9 cellular contexts compared by ENCODE assay signal in genomic region chr3:20683912-20684311, GRCh38.
DNase-seq lines count a peak whose midpoint lies in the region; ATAC-seq lines count a peak whose summit lies in the region.
"Had no signal": no experiment of that assay in that cellular context is flagged by ENCODE, and none has a peak within 500 bp of the region (broad histone marks: within the 10 kb centered on the region; RNA-seq: fewer than 3 reads in every experiment).

No MANE protein-coding gene starts in this region.

- peak; percentile 76 for ATAC-seq in Right ventricle myocardium inferior
- no peak for ATAC-seq in HG03457 (IDR thresholded peaks at IDR 0.05; ENCODE audit: unreplicated experiment)
- ATAC-seq: naive thymus-derived CD4-positive, alpha-beta T cell had no signal

- DNase-seq in Right ventricle myocardium inferior (ENCODE audit: missing footprints) (no peak), cardiac septum (ENCODE audit: low spot score) (no peak), cerebellum (ENCODE audit: low spot score) (peak; percentile 34), iris pigment epithelial cell (ENCODE audit: low read depth) (peak; percentile 42), OCI-M1 (lab: John Stamatoyannopoulos, UW) (no peak), NOMO-1 (lab: John Stamatoyannopoulos, UW; ENCODE audit: unreplicated experiment in 2 of 2) (no peak)
- DNase-seq in NK-92 treated with Interleukin-12 subunit alpha and Interleukin-12 subunit beta, amount 100 ng/mL, for 24 hours (lab: John Stamatoyannopoulos, UW) = no peak
- DNase-seq: naive thymus-derived CD4-positive, alpha-beta T cell had no signal

- intact Hi-C loops in Right ventricle myocardium inferior (cut with DNase I) (loop anchor here (10.0 kb wide), 1 partner anchor 371 kb away; no protein-coding TSS in a partner anchor), cardiac septum (cut with DNase I) (no loop called here)

Comparison
In these comparisons a context has a peak if more than half of its experiments do, and no peak if none do; other contexts are left out.
1. DNase-seq: peak in cerebellum (single experiment) and iris pigment epithelial cell (single experiment); none in Right ventricle myocardium inferior (single experiment), cardiac septum (single experiment), OCI-M1 (single experiment), NOMO-1 (0 of 2) and NK-92 treated with Interleukin-12 subunit alpha and Interleukin-12 subunit beta, amount 100 ng/mL, for 24 hours (single experiment).